ENCODE assay signal across 12 cellular contexts in genomic region chr1:46581685-46582455, GRCh38. TPM values are rescaled to one million over a fixed set of nuclear protein-coding genes. Genes with fewer than 3 reads are reported as not detected.
DNase-seq lines count a peak whose midpoint lies in the region; ATAC-seq and TF ChIP-seq lines count a peak whose summit lies in the region.
"Had no signal": no experiment of that assay in that cellular context is flagged by ENCODE, and none has a peak within 500 bp of the region (broad histone marks: within the 10 kb centered on the region; RNA-seq: fewer than 3 reads in every experiment).

No MANE protein-coding gene starts in this region.

- ATAC-seq in natural killer cell (peak; percentile 38 to 80 (median 58)), GM18909 (IDR thresholded peaks at IDR 0.05; ENCODE audit: poor library complexity, unreplicated experiment) (no peak), HG03521 (IDR thresholded peaks at IDR 0.05; ENCODE audit: unreplicated experiment) (no peak)

- TF ChIP-seq CTCF in natural killer cell (IDR thresholded peaks at IDR 0.05), result no peak
- no peak for TF ChIP-seq CTCF in GM10266 (IDR thresholded peaks at IDR 0.05; ENCODE audit: control insufficient read depth, insufficient read depth, low read depth, missing control alignments)

- H3K36me3 Mint-ChIP-seq in activated T-helper 1 cell treated with anti-CD3 and anti-CD28 coated beads, Interleukin-12 subunit alpha, Interleukin-12 subunit beta, Interleukin-2, Interleukin-4 antibody, amounts not matched to agents 30 ng/mL and 10 ng/mL and 1 ng/mL, durations not matched to agents 14 hours and 24 hours and 36 hours (ENCODE audit: low read depth), result peaks cover 47% of the 10 kb centered on the region
- no peaks in the 10 kb centered on the region for H3K36me3 Mint-ChIP-seq in natural killer cell

- peak; percentile 6 to 14 for DNase-seq in activated CD4-positive, alpha-beta T cell treated with anti-CD3 and anti-CD28 coated beads for 4 hours
- no peak for DNase-seq in activated CD4-positive, alpha-beta T cell treated with anti-CD3 and anti-CD28 coated beads, Interleukin-2, amount 50 U/mL, for 4 hours
- DNase-seq in NCI-H2227 treated with DMSO at 0.1 percent for 48 hours (lab: John Stamatoyannopoulos, UW) (peak; percentile 34), natural killer cell (no peak), GM10266 (ENCODE audit: extremely low spot score) (no peak)
- DNase-seq in activated T-helper 1 cell treated with anti-CD3 and anti-CD28 coated beads, Interleukin-12 subunit alpha, Interleukin-12 subunit beta, Interleukin-2, Interleukin-4 antibody, amounts not matched to agents 30 ng/mL and 10 ng/mL and 1 ng/mL, durations not matched to agents 14 hours and 24 hours and 36 hours (ENCODE audit: low spot score), result peak; percentile 45
- DNase-seq: NCI-H2171, occipital lobe had no signal

- peak overlapping the region; percentile 96 for H3K27ac Mint-ChIP-seq in activated T-helper 1 cell treated with anti-CD3 and anti-CD28 coated beads, Interleukin-12 subunit alpha, Interleukin-12 subunit beta, Interleukin-2, Interleukin-4 antibody, amounts not matched to agents 30 ng/mL and 10 ng/mL and 1 ng/mL, durations not matched to agents 14 hours and 24 hours and 36 hours
- H3K27ac Mint-ChIP-seq in natural killer cell, result peak overlapping the region; percentile 84

- intact Hi-C loops in activated T-helper 1 cell treated with anti-CD3 and anti-CD28 coated beads, Interleukin-12 subunit alpha, Interleukin-12 subunit beta, Interleukin-2, Interleukin-4 antibody, amounts not matched to agents 30 ng/mL and 10 ng/mL and 1 ng/mL, durations not matched to agents 14 hours and 24 hours and 36 hours (cut with micrococcal nuclease), result loop anchor here (1.0 to 5.0 kb wide), 5 partner anchors 13 to 137 kb away; partner anchors contain the start of genes ATPAF1, EFCAB14, MKNK1 and MOB3C
- intact Hi-C loops in natural killer cell (cut with micrococcal nuclease), result no loop called here

- peaks cover 58% of the 10 kb centered on the region for H3K4me1 Mint-ChIP-seq in activated T-helper 1 cell treated with anti-CD3 and anti-CD28 coated beads, Interleukin-12 subunit alpha, Interleukin-12 subunit beta, Interleukin-2, Interleukin-4 antibody, amounts not matched to agents 30 ng/mL and 10 ng/mL and 1 ng/mL, durations not matched to agents 14 hours and 24 hours and 36 hours (ENCODE audit: low read depth)
- H3K4me1 Mint-ChIP-seq in natural killer cell, result peaks cover 24 to 35% of the 10 kb centered on the region in 2 donors

- H3K4me3 Mint-ChIP-seq in activated T-helper 1 cell treated with anti-CD3 and anti-CD28 coated beads, Interleukin-12 subunit alpha, Interleukin-12 subunit beta, Interleukin-2, Interleukin-4 antibody, amounts not matched to agents 30 ng/mL and 10 ng/mL and 1 ng/mL, durations not matched to agents 14 hours and 24 hours and 36 hours, result peak overlapping the region; percentile 70
- H3K4me3 Mint-ChIP-seq in natural killer cell, result peak overlapping the region; percentile 61

- H3K27me3 Mint-ChIP-seq in activated T-helper 1 cell treated with anti-CD3 and anti-CD28 coated beads, Interleukin-12 subunit alpha, Interleukin-12 subunit beta, Interleukin-2, Interleukin-4 antibody, amounts not matched to agents 30 ng/mL and 10 ng/mL and 1 ng/mL, durations not matched to agents 14 hours and 24 hours and 36 hours (ENCODE audit: insufficient read depth), result no peaks in the 10 kb centered on the region
- H3K27me3 Mint-ChIP-seq in natural killer cell (ENCODE audit: low read depth in 2 of 2), result no peaks in the 10 kb centered on the region

- no peaks in the 10 kb centered on the region for H3K9me3 Mint-ChIP-seq in activated T-helper 1 cell treated with anti-CD3 and anti-CD28 coated beads, Interleukin-12 subunit alpha, Interleukin-12 subunit beta, Interleukin-2, Interleukin-4 antibody, amounts not matched to agents 30 ng/mL and 10 ng/mL and 1 ng/mL, durations not matched to agents 14 hours and 24 hours and 36 hours
- H3K9me3 Mint-ChIP-seq in natural killer cell, result no peaks in the 10 kb centered on the region

RNA-seq across cellular contexts. Expression of gene MKNK1, which starts 22.2 kb away (rescaled TPM):
- 48.7 TPM in 2 replicates for total RNA-seq in activated T-helper 1 cell treated with anti-CD3 and anti-CD28 coated beads, Interleukin-12 subunit alpha, Interleukin-12 subunit beta, Interleukin-2, Interleukin-4 antibody, amounts not matched to agents 30 ng/mL and 10 ng/mL and 1 ng/mL, durations not matched to agents 14 hours and 24 hours and 36 hours
- total RNA-seq in natural killer cell, result 10 to 100 TPM; 59.5 to 81.5 (median 65.5) TPM

RNA-seq across cellular contexts. Expression of gene KNCN, which starts 30.4 kb away (rescaled TPM):
- not detected in 2 replicates for total RNA-seq in activated T-helper 1 cell treated with anti-CD3 and anti-CD28 coated beads, Interleukin-12 subunit alpha, Interleukin-12 subunit beta, Interleukin-2, Interleukin-4 antibody, amounts not matched to agents 30 ng/mL and 10 ng/mL and 1 ng/mL, durations not matched to agents 14 hours and 24 hours and 36 hours
- total RNA-seq in natural killer cell, result under 1 TPM in 1 of 3 donors, not detected in 2; 0.20 TPM
- total RNA-seq: G401, occipital lobe, tibial nerve had no signal

RNA-seq across cellular contexts. Expression of gene MOB3C, which starts 34.7 kb away (rescaled TPM):
- 16.9 and 17.0 TPM in 2 replicates for total RNA-seq in activated T-helper 1 cell treated with anti-CD3 and anti-CD28 coated beads, Interleukin-12 subunit alpha, Interleukin-12 subunit beta, Interleukin-2, Interleukin-4 antibody, amounts not matched to agents 30 ng/mL and 10 ng/mL and 1 ng/mL, durations not matched to agents 14 hours and 24 hours and 36 hours
- total RNA-seq in natural killer cell, result 10 to 100 TPM; 16.7 to 25.1 (median 19.2) TPM

Comparison
In these comparisons a context has a peak if more than half of its experiments do, and no peak if none do; other contexts are left out.
1. DNase-seq: peak in activated CD4-positive, alpha-beta T cell treated with anti-CD3 and anti-CD28 coated beads for 4 hours (2 of 2), NCI-H2227 treated with DMSO at 0.1 percent for 48 hours (single experiment) and activated T-helper 1 cell treated with anti-CD3 and anti-CD28 coated beads, Interleukin-12 subunit alpha, Interleukin-12 subunit beta, Interleukin-2, Interleukin-4 antibody, amounts not matched to agents 30 ng/mL and 10 ng/mL and 1 ng/mL, durations not matched to agents 14 hours and 24 hours and 36 hours (single experiment); none in activated CD4-positive, alpha-beta T cell treated with anti-CD3 and anti-CD28 coated beads, Interleukin-2, amount 50 U/mL, for 4 hours (0 of 2), natural killer cell (single experiment) and GM10266 (single experiment).
2. ATAC-seq: peak in natural killer cell (3 of 3); none in GM18909 (single experiment) and HG03521 (single experiment).